ENCODE assay signal across 1 cellular context in the genomic region with DNA sequence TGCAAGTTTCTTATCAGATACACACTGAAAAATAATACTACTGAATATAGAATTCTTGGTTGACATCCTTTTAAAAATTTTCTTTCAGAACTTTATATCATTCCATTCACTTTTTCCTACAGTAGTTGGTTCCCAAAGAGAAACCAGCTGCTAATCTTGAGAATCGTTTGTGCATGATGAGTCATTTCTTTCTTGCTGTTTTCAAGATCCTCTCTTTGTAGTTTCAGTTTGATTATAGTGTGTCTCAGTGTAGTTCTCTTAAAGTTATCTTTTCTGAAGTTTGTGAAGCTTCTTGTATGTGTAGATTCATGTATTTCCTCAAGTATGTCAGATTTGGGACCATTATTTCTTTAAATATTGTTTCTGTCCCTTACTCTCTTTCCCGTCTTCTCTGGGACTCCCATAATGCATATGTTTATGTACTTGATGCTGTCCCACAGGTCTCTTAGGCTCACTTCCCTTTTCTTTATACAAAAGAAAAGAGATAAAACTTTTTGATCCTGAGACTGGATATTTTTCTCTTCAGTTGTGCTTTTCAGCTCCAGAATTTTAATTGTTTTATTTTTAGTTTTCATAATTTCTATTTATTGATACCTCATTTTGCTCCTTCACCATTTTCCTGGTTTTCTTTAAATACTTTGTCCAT.
A peak's percentile ranks its signal among the peaks of the same experiment; 100 is the strongest.
TF ChIP-seq lines count a peak whose summit lies in the region.

No MANE protein-coding gene starts in this region.

TF ChIP-seq in GM12878, 131 proteins besides CTCF, POLR2A, EP300 and RAD21 (continued from another document):
- peak; percentile 67; the same call in 1 of the 2 replicates for TF ChIP-seq RELB (IDR thresholded peaks at IDR 0.05; ENCODE audit: low read depth)
- TF ChIP-seq, protein P1, sequence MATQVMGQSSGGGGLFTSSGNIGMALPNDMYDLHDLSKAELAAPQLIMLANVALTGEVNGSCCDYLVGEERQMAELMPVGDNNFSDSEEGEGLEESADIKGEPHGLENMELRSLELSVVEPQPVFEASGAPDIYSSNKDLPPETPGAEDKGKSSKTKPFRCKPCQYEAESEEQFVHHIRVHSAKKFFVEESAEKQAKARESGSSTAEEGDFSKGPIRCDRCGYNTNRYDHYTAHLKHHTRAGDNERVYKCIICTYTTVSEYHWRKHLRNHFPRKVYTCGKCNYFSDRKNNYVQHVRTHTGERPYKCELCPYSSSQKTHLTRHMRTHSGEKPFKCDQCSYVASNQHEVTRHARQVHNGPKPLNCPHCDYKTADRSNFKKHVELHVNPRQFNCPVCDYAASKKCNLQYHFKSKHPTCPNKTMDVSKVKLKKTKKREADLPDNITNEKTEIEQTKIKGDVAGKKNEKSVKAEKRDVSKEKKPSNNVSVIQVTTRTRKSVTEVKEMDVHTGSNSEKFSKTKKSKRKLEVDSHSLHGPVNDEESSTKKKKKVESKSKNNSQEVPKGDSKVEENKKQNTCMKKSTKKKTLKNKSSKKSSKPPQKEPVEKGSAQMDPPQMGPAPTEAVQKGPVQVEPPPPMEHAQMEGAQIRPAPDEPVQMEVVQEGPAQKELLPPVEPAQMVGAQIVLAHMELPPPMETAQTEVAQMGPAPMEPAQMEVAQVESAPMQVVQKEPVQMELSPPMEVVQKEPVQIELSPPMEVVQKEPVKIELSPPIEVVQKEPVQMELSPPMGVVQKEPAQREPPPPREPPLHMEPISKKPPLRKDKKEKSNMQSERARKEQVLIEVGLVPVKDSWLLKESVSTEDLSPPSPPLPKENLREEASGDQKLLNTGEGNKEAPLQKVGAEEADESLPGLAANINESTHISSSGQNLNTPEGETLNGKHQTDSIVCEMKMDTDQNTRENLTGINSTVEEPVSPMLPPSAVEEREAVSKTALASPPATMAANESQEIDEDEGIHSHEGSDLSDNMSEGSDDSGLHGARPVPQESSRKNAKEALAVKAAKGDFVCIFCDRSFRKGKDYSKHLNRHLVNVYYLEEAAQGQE (IDR thresholded peaks at IDR 0.05; ENCODE audit: low read depth, low read length) = no peak
